ENCODE assay signal across 19 cellular contexts in the genomic region with DNA sequence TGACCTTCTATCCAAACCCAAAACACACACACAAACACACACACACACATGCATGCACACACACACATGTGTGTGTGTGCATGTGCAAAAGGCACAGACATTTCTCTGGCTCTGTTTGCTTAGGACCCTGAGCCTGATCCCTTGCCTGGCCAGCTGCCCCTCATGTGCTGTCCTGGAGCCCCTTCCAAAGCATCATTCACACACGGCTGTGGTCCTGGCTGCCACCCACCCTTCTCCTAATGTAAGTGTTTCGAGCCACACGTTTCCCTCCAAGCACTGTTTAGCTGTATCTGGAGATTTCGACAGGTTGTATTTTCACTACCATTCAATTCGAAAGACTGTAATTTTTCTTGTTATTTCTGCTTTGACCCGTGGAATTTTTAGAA. TPM values are rescaled to one million over a fixed set of nuclear protein-coding genes. Genes with fewer than 3 reads are reported as not detected.
A peak's percentile ranks its signal among the peaks of the same experiment; 100 is the strongest.
DNase-seq lines count a peak whose midpoint lies in the region; ATAC-seq and TF ChIP-seq lines count a peak whose summit lies in the region.
"Had no signal": no experiment of that assay in that cellular context is flagged by ENCODE, and none has a peak within 500 bp of the region (broad histone marks: within the 10 kb centered on the region; RNA-seq: fewer than 3 reads in every experiment).

No MANE protein-coding gene starts in this region.

- H3K27me3 Mint-ChIP-seq in activated CD4-positive, alpha-beta T cell treated with anti-CD3 and anti-CD28 coated beads, Interleukin-2, amount 10 ng/mL, durations not matched to agents 24 days and 14 days = peaks cover 8% of the 10 kb centered on the region
- H3K27me3 Mint-ChIP-seq: activated T-cell treated with anti-CD3 and anti-CD28 coated beads, Interleukin-2, amount 50 U/mL, for 24 hours had no signal

- peaks cover 11% of the 10 kb centered on the region for H3K4me1 ChIP-seq in body of pancreas
- peaks cover 0 to 20% (median 9%) of the 10 kb centered on the region in 4 donors for H3K4me1 ChIP-seq in right lobe of liver

- H3K4me1 Mint-ChIP-seq in activated CD4-positive, alpha-beta T cell treated with anti-CD3 and anti-CD28 coated beads, Interleukin-2, amount 10 ng/mL, durations not matched to agents 24 days and 14 days = peaks cover 12% of the 10 kb centered on the region

- intact Hi-C loops in activated CD4-positive, alpha-beta T cell treated with anti-CD3 and anti-CD28 coated beads, Interleukin-2, amount 10 ng/mL, durations not matched to agents 24 days and 14 days (cut with micrococcal nuclease) = no loop called here
- intact Hi-C loops in body of pancreas (cut with DNase I) (no loop called here), right lobe of liver (cut with DNase I) (no loop called here)

- H3K27me3 ChIP-seq in body of pancreas (no peaks in the 10 kb centered on the region), right lobe of liver (no peaks in the 10 kb centered on the region)

- no peak for ATAC-seq in body of pancreas
- ATAC-seq in right lobe of liver = no peak
- no peak for ATAC-seq in HG02763 (IDR thresholded peaks at IDR 0.05; ENCODE audit: unreplicated experiment)

- DNase-seq in activated CD4-positive, alpha-beta T cell treated with anti-CD3 and anti-CD28 coated beads, Interleukin-2, amount 10 ng/mL, durations not matched to agents 24 days and 14 days = peak; percentile 34
- no peak for DNase-seq in activated CD4-positive, alpha-beta T cell treated with anti-CD3 and anti-CD28 coated beads for 1 hour
- peak in 1 of 4 donors; percentile 5 for DNase-seq in body of pancreas
- peak in 1 of 3 donors; percentile 40 for DNase-seq in right lobe of liver
- peak; percentile 57 for DNase-seq in superior temporal gyrus (ENCODE audit: extremely low spot score)
- no peak for DNase-seq in DMS53 (lab: John Stamatoyannopoulos, UW)
- DNase-seq in 8988T = no peak
- DNase-seq: activated naive CD4-positive, alpha-beta T cell treated with anti-CD3 and anti-CD28 coated beads, Interleukin-2, amount 50 U/mL, for 16 hours; activated T-cell treated with anti-CD3 and anti-CD28 coated beads, Interleukin-2, amount 50 U/mL, for 24 hours; DMS153; erythroblast; left cardiac atrium; NCI-H2029; NCI-H446 treated with DMSO at 0.1 percent for 48 hours; trophoblast cell had no signal

- H3K36me3 ChIP-seq in body of pancreas (replicated peaks in 1 of 2; ENCODE audit: insufficient read depth in 1 of 2, low read depth in 2 of 2) (no peaks in the 10 kb centered on the region), right lobe of liver (no peaks in the 10 kb centered on the region)

- no peak overlapping the region for H3K4me3 ChIP-seq in body of pancreas
- no peak overlapping the region for H3K4me3 ChIP-seq in right lobe of liver
- H3K4me3 ChIP-seq: GM23338 had no signal

- no peak overlapping the region for H3K27ac Mint-ChIP-seq in activated CD4-positive, alpha-beta T cell treated with anti-CD3 and anti-CD28 coated beads, Interleukin-2, amount 10 ng/mL, durations not matched to agents 24 days and 14 days
- H3K27ac Mint-ChIP-seq: activated T-cell treated with anti-CD3 and anti-CD28 coated beads, Interleukin-2, amount 50 U/mL, for 24 hours; GM23338 had no signal

- H3K9me3 ChIP-seq in body of pancreas = no peaks in the 10 kb centered on the region
- H3K9me3 ChIP-seq in right lobe of liver = no peaks in the 10 kb centered on the region

- peak overlapping the region in 3 of 4 donors; percentile 46 to 52 (median 49) for H3K27ac ChIP-seq in body of pancreas
- H3K27ac ChIP-seq in right lobe of liver = peak overlapping the region in 2 of 3 donors; percentile 66 to 69
- H3K27ac ChIP-seq: C4-2B, KMS-11 had no signal

- TF ChIP-seq CTCF in body of pancreas (IDR thresholded peaks at IDR 0.05) = no peak
- no peak for TF ChIP-seq CTCF in right lobe of liver (IDR thresholded peaks at IDR 0.05)

- no peak overlapping the region for H3K4me3 Mint-ChIP-seq in activated CD4-positive, alpha-beta T cell treated with anti-CD3 and anti-CD28 coated beads, Interleukin-2, amount 10 ng/mL, durations not matched to agents 24 days and 14 days
- H3K4me3 Mint-ChIP-seq: activated T-cell treated with anti-CD3 and anti-CD28 coated beads, Interleukin-2, amount 50 U/mL, for 24 hours; GM23338 had no signal

- TF ChIP-seq POLR2A in body of pancreas (IDR thresholded peaks at IDR 0.05) (no peak), right lobe of liver (IDR thresholded peaks at IDR 0.05) (no peak)

- peaks cover 5% of the 10 kb centered on the region for H3K9me3 Mint-ChIP-seq in activated CD4-positive, alpha-beta T cell treated with anti-CD3 and anti-CD28 coated beads, Interleukin-2, amount 10 ng/mL, durations not matched to agents 24 days and 14 days
- H3K9me3 Mint-ChIP-seq: activated T-cell treated with anti-CD3 and anti-CD28 coated beads, Interleukin-2, amount 50 U/mL, for 24 hours; GM23338 had no signal

- 70 to 73% methylated on average over 6 of the region's 6 CpGs for WGBS in body of pancreas, 2 donors
- 89% methylated on average over 6 of the region's 6 CpGs for WGBS in right lobe of liver (ENCODE audit: insufficient coverage, low coverage, low lambda C conversion rate, missing lambda C conversion rate)

- H3K36me3 Mint-ChIP-seq in activated CD4-positive, alpha-beta T cell treated with anti-CD3 and anti-CD28 coated beads, Interleukin-2, amount 10 ng/mL, durations not matched to agents 24 days and 14 days (ENCODE audit: low read depth) = peaks cover 2% of the 10 kb centered on the region

RNA-seq across cellular contexts. Expression of a gene that starts 45.8 kb away (rescaled TPM):
- total RNA-seq in activated CD4-positive, alpha-beta T cell treated with anti-CD3 and anti-CD28 coated beads, Interleukin-2, amount 10 ng/mL, durations not matched to agents 24 days and 14 days = 122 and 135 TPM in 2 replicates
- total RNA-seq in body of pancreas (10 to 100 TPM; 25.7 to 38.4 TPM), right lobe of liver (10 to 100 TPM; 22.7 to 66.2 (median 28.5) TPM)

Comparison
In these comparisons a context has a peak if more than half of its experiments do, and no peak if none do; other contexts are left out.
1. DNase-seq: peak in activated CD4-positive, alpha-beta T cell treated with anti-CD3 and anti-CD28 coated beads, Interleukin-2, amount 10 ng/mL, durations not matched to agents 24 days and 14 days (single experiment) and superior temporal gyrus (single experiment); none in activated CD4-positive, alpha-beta T cell treated with anti-CD3 and anti-CD28 coated beads for 1 hour (single experiment), DMS53 (single experiment) and 8988T (single experiment).